In the genomic region with DNA sequence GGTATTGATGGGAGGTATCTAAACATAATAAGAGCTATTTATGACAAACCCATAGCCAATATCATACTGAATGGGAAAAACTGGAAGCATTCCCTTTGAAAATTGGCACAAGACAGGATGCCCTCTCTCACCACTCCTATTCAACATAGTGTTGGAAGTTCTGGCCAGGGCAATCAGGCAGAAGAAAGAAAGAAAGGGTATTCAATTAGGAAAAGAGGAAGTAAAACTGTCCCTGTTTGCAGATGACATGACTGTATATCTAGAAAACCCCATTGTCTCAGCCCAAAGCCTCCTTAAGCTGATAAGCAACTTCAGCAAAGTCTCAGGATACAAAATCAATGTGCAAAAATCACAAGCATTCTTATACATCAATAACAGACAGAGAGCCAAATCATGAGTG, we compare ENCODE assay signal across 1 cellular context. TPM values are rescaled to one million over a fixed set of nuclear protein-coding genes. Genes with fewer than 3 reads are reported as not detected.
"Had no signal": no experiment of that assay in that cellular context is flagged by ENCODE, and none has a peak within 500 bp of the region (broad histone marks: within the 10 kb centered on the region; RNA-seq: fewer than 3 reads in every experiment).

No MANE protein-coding gene starts in this region.

RNA-seq across cellular contexts. Expression of a gene that starts 6.3 kb away (rescaled TPM):
- total RNA-seq: IMR-90 had no signal
- polyA plus RNA-seq: IMR-90 had no signal
